Comparison of ENCODE assay signal across 11 cellular contexts in the genomic region with DNA sequence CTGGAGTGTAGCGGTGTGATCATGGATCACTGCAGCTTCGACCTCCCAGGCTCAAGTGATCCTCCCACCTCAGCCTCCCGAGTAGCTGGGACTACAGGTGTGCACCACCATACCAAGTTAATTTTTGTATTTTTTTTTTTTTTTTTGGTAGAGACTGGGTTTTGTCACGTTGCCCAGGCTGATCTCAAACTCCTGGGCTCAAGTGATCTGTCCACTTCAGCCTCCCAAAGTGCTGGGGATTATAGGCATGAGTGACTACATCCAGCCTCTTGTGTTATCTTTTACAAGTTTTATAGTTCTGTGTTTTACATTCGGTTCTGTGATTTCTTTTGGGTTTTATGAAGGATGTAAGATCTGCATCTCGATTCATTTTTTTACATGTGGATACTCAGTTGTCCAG. TPM values are rescaled to one million over a fixed set of nuclear protein-coding genes. Genes with fewer than 3 reads are reported as not detected.
"Had no signal": no experiment of that assay in that cellular context is flagged by ENCODE, and none has a peak within 500 bp of the region (broad histone marks: within the 10 kb centered on the region; RNA-seq: fewer than 3 reads in every experiment).

No MANE protein-coding gene starts in this region.

RNA-seq across cellular contexts. Expression of a gene that starts 52.0 kb away (rescaled TPM):
- total RNA-seq: activated naive CD4-positive, alpha-beta T cell treated with anti-CD3 and anti-CD28 coated beads for 36 hours; activated naive CD4-positive, alpha-beta T cell treated with anti-CD3 and anti-CD28 coated beads, Interleukin-2, amount 50 U/mL, for 72 hours; activated naive CD8-positive, alpha-beta T cell treated with anti-CD3 and anti-CD28 coated beads for 36 hours; activated naive CD8-positive, alpha-beta T cell treated with anti-CD3 and anti-CD28 coated beads, Interleukin-2, amount 10 ng/mL, durations not matched to agents 7 days and 5 days; activated T-cell treated with anti-CD3 and anti-CD28 coated beads, Interleukin-2, amount 50 U/mL, for 4 hours; activated T-cell treated with anti-CD3 and anti-CD28 coated beads, Interleukin-2, amount 50 U/mL, for 72 hours; activated T-helper 1 cell treated with anti-CD3 and anti-CD28 coated beads, Interleukin-12 subunit alpha, Interleukin-12 subunit beta, Interleukin-2, Interleukin-4 antibody, amounts not matched to agents 30 ng/mL and 10 ng/mL and 1 ng/mL, durations not matched to agents 14 hours and 24 hours and 36 hours; activated T-helper 17 cell treated with anti-CD3 and anti-CD28 coated beads, Interleukin-2, amount 50 U/mL, for 72 hours; activated T-helper 2 cell treated with anti-CD3 and anti-CD28 coated beads, Interferon-gamma antibody, Interleukin-2, Interleukin-4, amounts not matched to agents 10 μg/mL and 5 μg/mL and 100 μg/mL, durations not matched to agents 14 hours and 24 hours and 36 hours; cardiac muscle cell; chondrocyte had no signal
